In the genomic region with DNA sequence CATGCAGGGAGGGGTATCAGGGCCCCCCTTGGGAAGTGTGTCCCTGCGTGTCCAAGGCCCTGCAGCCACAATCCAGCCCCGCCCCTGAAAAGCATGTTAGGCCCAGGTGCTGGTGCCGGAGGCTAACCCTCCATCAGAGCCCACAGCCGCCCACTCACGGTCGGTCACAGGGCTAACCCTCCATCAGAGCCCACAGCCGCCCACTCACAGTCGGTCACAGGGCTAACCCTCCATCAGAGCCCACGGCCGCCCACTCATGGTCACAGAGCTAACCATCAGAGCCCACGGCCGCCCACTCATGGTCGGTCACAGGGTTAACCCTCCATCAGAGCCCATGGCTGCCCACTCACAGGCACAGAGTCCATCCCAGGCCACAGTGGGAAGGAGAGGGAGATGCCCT, we compare ENCODE assay signal across 31 cellular contexts.
"Had no signal": no experiment of that assay in that cellular context is flagged by ENCODE, and none has a peak within 500 bp of the region (broad histone marks: within the 10 kb centered on the region; RNA-seq: fewer than 3 reads in every experiment).

No MANE protein-coding gene starts in this region.

- H3K27me3 ChIP-seq: body of pancreas had no signal

- H3K27ac ChIP-seq: body of pancreas, coronary artery, dorsolateral prefrontal cortex, WERI-Rb-1 had no signal

- H3K4me1 Mint-ChIP-seq: activated B cell treated with CpG ODN at 0.5 μM for 24 hours, endodermal cell had no signal

- H3K4me1 ChIP-seq: body of pancreas had no signal

- ATAC-seq: activated CD4-positive, CD25-positive, alpha-beta regulatory T cell treated with anti-CD3 and anti-CD28 coated beads, Interleukin-2, amount 50 U/mL, for 24 hours; activated CD8-positive, alpha-beta T cell treated with anti-CD3 and anti-CD28 coated beads for 36 hours; activated T-cell treated with anti-CD3 and anti-CD28 coated beads, Interleukin-2, amount 50 U/mL, for 4 hours; activated T-helper 17 cell treated with anti-CD3 and anti-CD28 coated beads, Interleukin-2, amount 50 U/mL, for 72 hours; body of pancreas; esophagus mucosa; T-helper 17 cell had no signal

- H3K36me3 Mint-ChIP-seq: activated naive CD8-positive, alpha-beta T cell had no signal

- H3K9me3 Mint-ChIP-seq: activated T-cell treated with anti-CD3 and anti-CD28 coated beads, Interleukin-2, amount 50 U/mL, for 4 hours had no signal

- H3K27ac Mint-ChIP-seq: activated B cell treated with CpG ODN at 0.5 μM for 24 hours; activated CD8-positive, alpha-beta T cell treated with anti-CD3 and anti-CD28 coated beads for 36 hours; activated naive CD8-positive, alpha-beta T cell; activated T-helper 17 cell treated with anti-CD3 and anti-CD28 coated beads, Interleukin-2, amount 50 U/mL, for 72 hours; dendritic cell treated with granulocyte-macrophage colony-stimulating factor and Interleukin-4, amounts not matched to agents 40 ng/mL and 50 ng/mL, for 4 days; endodermal cell; T-helper 17 cell; T-helper 2 cell treated with Interferon-gamma antibody and Interleukin-4, amounts not matched to agents 5 μg/mL and 100 μg/mL, for 36 hours had no signal

- H3K36me3 ChIP-seq: WERI-Rb-1 had no signal

- H3K4me3 ChIP-seq: body of pancreas, coronary artery, dorsolateral prefrontal cortex had no signal

- DNase-seq: activated B cell treated with CpG ODN at 0.5 μM for 24 hours; activated CD4-positive, alpha-beta T cell treated with anti-CD3 and anti-CD28 coated beads for 48 hours; activated CD4-positive, alpha-beta T cell treated with anti-CD3 and anti-CD28 coated beads, Interleukin-2, amount 50 U/mL, for 1 hour; activated CD4-positive, alpha-beta T cell treated with anti-CD3 and anti-CD28 coated beads, Interleukin-2, amount 50 U/mL, for 48 hours; activated CD8-positive, alpha-beta memory T cell treated with anti-CD3 and anti-CD28 coated beads for 24 hours; activated CD8-positive, alpha-beta T cell treated with anti-CD3 and anti-CD28 coated beads for 36 hours; activated effector memory CD4-positive, alpha-beta T cell treated with Interleukin-2 at 50 U/mL for 16 hours; activated gamma-delta T cell treated with Interleukin-2 at 50 U/mL for 16 hours; activated naive CD4-positive, alpha-beta T cell treated with anti-CD3 and anti-CD28 coated beads, Interleukin-2, amount 50 U/mL, for 16 hours; activated naive CD4-positive, alpha-beta T cell treated with Interleukin-2 at 50 U/mL for 16 hours; activated T-cell treated with anti-CD3 and anti-CD28 coated beads, Interleukin-2, amount 50 U/mL, for 4 hours; amniotic stem cell; anterior cingulate cortex; body of pancreas; central memory CD4-positive, alpha-beta T cell; cerebellar nuclear complex; dorsolateral prefrontal cortex; effector memory CD4-positive, alpha-beta T cell; endodermal cell; foreskin fibroblast; T-helper 1 cell; T-helper 17 cell; T1000; WERI-Rb-1 had no signal

- H3K27me3 Mint-ChIP-seq: activated B cell treated with CpG ODN at 0.5 μM for 24 hours had no signal

- H3K9me3 ChIP-seq: body of pancreas had no signal

- H3K4me3 Mint-ChIP-seq: activated B cell treated with CpG ODN at 0.5 μM for 24 hours; activated CD8-positive, alpha-beta T cell treated with anti-CD3 and anti-CD28 coated beads for 36 hours; activated naive CD8-positive, alpha-beta T cell; activated T-cell treated with anti-CD3 and anti-CD28 coated beads, Interleukin-2, amount 50 U/mL, for 4 hours; activated T-helper 17 cell treated with anti-CD3 and anti-CD28 coated beads, Interleukin-2, amount 50 U/mL, for 72 hours; dendritic cell treated with granulocyte-macrophage colony-stimulating factor and Interleukin-4, amounts not matched to agents 40 ng/mL and 50 ng/mL, for 4 days; endodermal cell; T-helper 17 cell; T-helper 2 cell treated with Interferon-gamma antibody and Interleukin-4, amounts not matched to agents 5 μg/mL and 100 μg/mL, for 36 hours had no signal
